Comparison of ENCODE assay signal across 1 cellular context in genomic region chr11:13620063-13620462, GRCh38.
TF ChIP-seq lines count a peak whose summit lies in the region.

No MANE protein-coding gene starts in this region.

TF ChIP-seq in H1, 55 proteins besides CTCF, POLR2A, EP300 and RAD21:
- no peak for TF ChIP-seq JUN (IDR thresholded peaks at IDR 0.05; ENCODE audit: low read depth, low read length)
- no peak for TF ChIP-seq POLR2AphosphoS5 (IDR thresholded peaks at IDR 0.05; ENCODE audit: low read depth, low read length)
- TF ChIP-seq TBP (IDR thresholded peaks at IDR 0.05; ENCODE audit: low read depth, low read length) = no peak
- TF ChIP-seq TCF12 (IDR thresholded peaks at IDR 0.05; ENCODE audit: low read depth, low read length) = no peak
- no peak for TF ChIP-seq HDAC6 (IDR thresholded peaks at IDR 0.05; ENCODE audit: low read depth, low read length)
TF ChIP-seq in H1: peak in this region for 0.
